9 cellular contexts compared by ENCODE assay signal in genomic region chr3:173529062-173529711, GRCh38.
DNase-seq lines count a peak whose midpoint lies in the region; ATAC-seq and TF ChIP-seq lines count a peak whose summit lies in the region.
"Had no signal": no experiment of that assay in that cellular context is flagged by ENCODE, and none has a peak within 500 bp of the region (broad histone marks: within the 10 kb centered on the region; RNA-seq: fewer than 3 reads in every experiment).

No MANE protein-coding gene starts in this region.

- no peaks in the 10 kb centered on the region for H3K4me1 ChIP-seq in Caco-2

- no peaks in the 10 kb centered on the region; the same call in 1 of the 2 replicates for H3K36me3 ChIP-seq in Caco-2 (ENCODE audit: control insufficient read depth, insufficient read depth, low read length)
- H3K36me3 ChIP-seq in MG63 = no peaks in the 10 kb centered on the region

- H3K4me1 Mint-ChIP-seq in Caco-2 (ENCODE audit: low read depth, unreplicated experiment) = no peaks in the 10 kb centered on the region
- H3K4me1 Mint-ChIP-seq: IgD-negative memory B cell had no signal

- DNase-seq in Caco-2 (peak; percentile 29 to 39), SHP77 treated with DMSO at 0.1 percent for 48 hours (lab: John Stamatoyannopoulos, UW) (peak; percentile 33), kidney glomerular epithelial cell (lab: John Stamatoyannopoulos, UW) (peak; percentile 22), anterior cingulate cortex (lab: John Stamatoyannopoulos, UW) (no peak), GOT3 (lab: John Stamatoyannopoulos, UW) (no peak), MG63 (no peak)

- no TSS peak for BruUV-seq in Caco-2 (replicated peaks; lab: Mats Ljungman, UMichigan)

- H3K9me3 ChIP-seq in Caco-2 = peaks cover 6% of the 10 kb centered on the region
- H3K9me3 ChIP-seq in MG63 = peaks cover 22% of the 10 kb centered on the region

- POLR2A ChIA-PET in Caco-2 (lab: Charles Lee) = no interaction called here

- no peak overlapping the region for H3K27ac Mint-ChIP-seq in Caco-2 (ENCODE audit: unreplicated experiment)
- H3K27ac Mint-ChIP-seq: IgD-negative memory B cell had no signal

- H3K36me3 Mint-ChIP-seq in Caco-2 (ENCODE audit: insufficient read depth, unreplicated experiment) = no peaks in the 10 kb centered on the region
- H3K36me3 Mint-ChIP-seq: IgD-negative memory B cell had no signal

- intact Hi-C loops in Caco-2 (cut with micrococcal nuclease; ENCODE audit: unreplicated experiment) = loop anchor here (1.0 kb wide), 1 partner anchor 24 kb away; no protein-coding TSS in a partner anchor

- ATAC-seq in GM19438 (IDR thresholded peaks at IDR 0.05; ENCODE audit: low read depth, unreplicated experiment) = peak; percentile 93
- ATAC-seq in HG03354 (IDR thresholded peaks at IDR 0.05; ENCODE audit: poor library complexity, severe bottlenecking, unreplicated experiment) = peak; percentile 97

- H3K27me3 Mint-ChIP-seq in Caco-2 (ENCODE audit: insufficient read depth, unreplicated experiment) = peaks cover 7% of the 10 kb centered on the region
- H3K27me3 Mint-ChIP-seq: IgD-negative memory B cell had no signal

- no peak overlapping the region for H3K4me3 Mint-ChIP-seq in Caco-2 (ENCODE audit: unreplicated experiment)
- H3K4me3 Mint-ChIP-seq: IgD-negative memory B cell had no signal

- TF ChIP-seq CTCF in Caco-2 (IDR thresholded peaks at IDR 0.05; ENCODE audit: insufficient read depth in 1 of 2, low read depth in 1 of 2, low read length in 1 of 2, severe bottlenecking in 1 of 2, unreplicated experiment in 1 of 2) = peak; percentile 63 to 70

- peaks cover 25% of the 10 kb centered on the region for H3K9me3 Mint-ChIP-seq in Caco-2 (ENCODE audit: unreplicated experiment)

- H3K4me3 ChIP-seq in Caco-2 (ENCODE audit: low read depth, low read length) (no peak overlapping the region), MG63 (no peak overlapping the region)

- H3K27me3 ChIP-seq in Caco-2 (replicated peaks; ENCODE audit: control insufficient read depth, insufficient read depth, low read length) (no peaks in the 10 kb centered on the region), MG63 (no peaks in the 10 kb centered on the region)

- CTCF ChIA-PET in Caco-2 (lab: Charles Lee) = no interaction called here

Comparison
In these comparisons a context has a peak if more than half of its experiments do, and no peak if none do; other contexts are left out.
1. DNase-seq: peak in Caco-2 (2 of 2), SHP77 treated with DMSO at 0.1 percent for 48 hours (single experiment) and kidney glomerular epithelial cell (single experiment); none in anterior cingulate cortex (0 of 58), GOT3 (single experiment) and MG63 (single experiment).